Comparison of ENCODE assay signal across 11 cellular contexts in the genomic region with DNA sequence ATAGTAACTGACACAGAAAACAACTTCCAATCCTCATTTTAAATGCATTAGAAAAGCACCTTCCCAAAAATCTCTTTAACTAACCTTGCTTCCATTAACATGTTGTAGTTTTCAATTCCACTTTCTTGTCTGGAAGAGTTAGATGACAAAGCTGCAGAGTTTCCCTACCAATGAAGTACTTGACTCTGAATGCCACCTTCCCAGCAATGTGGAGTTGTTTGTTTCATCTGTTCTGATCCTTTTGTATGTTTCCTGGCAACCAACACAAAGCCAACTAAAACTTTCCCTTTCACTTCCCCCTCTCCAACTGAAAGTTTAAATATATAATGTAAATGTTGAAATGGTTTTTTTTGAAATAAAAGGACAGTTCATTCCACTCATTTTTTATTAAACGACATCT. TPM values are rescaled to one million over a fixed set of nuclear protein-coding genes. Genes with fewer than 3 reads are reported as not detected.
DNase-seq lines count a peak whose midpoint lies in the region; ATAC-seq and TF ChIP-seq lines count a peak whose summit lies in the region.
"Had no signal": no experiment of that assay in that cellular context is flagged by ENCODE, and none has a peak within 500 bp of the region (broad histone marks: within the 10 kb centered on the region; RNA-seq: fewer than 3 reads in every experiment).

A gene (minus strand): TSS at position 193 of the 400 bp plus-strand sequence. CDS start 517 bp downstream, outside the sequence.

- no peaks in the 10 kb centered on the region for H3K9me3 Mint-ChIP-seq in Calu3 (ENCODE audit: low read depth, unreplicated experiment)

- no peaks in the 10 kb centered on the region for H3K4me1 Mint-ChIP-seq in Calu3 (ENCODE audit: low read depth, unreplicated experiment)

- in situ Hi-C loops in G401 (cut with HindIII; ENCODE audit: low sequenced_read_pairs) = no loop called here

- DNase-seq in G401 (ENCODE audit: low spot score) (peak; percentile 3), SIG-M5 treated with dmso at 0.1 percent for 504 hours (lab: John Stamatoyannopoulos, UW; ENCODE audit: unreplicated experiment) (peak; percentile 91), Calu3 (no peak)
- no peak for DNase-seq in stimulated activated CD4-positive, alpha-beta T cell treated with anti-CD3 and anti-CD28 coated beads, Interleukin-15, amount 100 ng/mL, for 24 hours
- DNase-seq in activated CD4-positive, alpha-beta T cell treated with anti-CD3 and anti-CD28 coated beads for 1 hour = no peak
- DNase-seq: DMS 273 treated with DMSO at 0.1 percent for 48 hours, left colon had no signal

- H3K27ac ChIP-seq in layer of hippocampus (ENCODE audit: low read depth, low read length) = peak within 1 kb of the TSS; percentile 50
- H3K27ac ChIP-seq: cardiac muscle cell had no signal

- intact Hi-C loops in Calu3 (cut with micrococcal nuclease; ENCODE audit: unreplicated experiment) = no loop called here

- TF ChIP-seq CTCF in Calu3 (IDR thresholded peaks at IDR 0.05; ENCODE audit: unreplicated experiment) = no peak

- ATAC-seq in HG03159 (IDR thresholded peaks at IDR 0.05; ENCODE audit: unreplicated experiment) = peak; percentile 70
- no peak for ATAC-seq in HG03565 (IDR thresholded peaks at IDR 0.05; ENCODE audit: unreplicated experiment)
- ATAC-seq: left colon had no signal

- no peak within 1 kb of the TSS for H3K27ac Mint-ChIP-seq in Calu3 (ENCODE audit: unreplicated experiment)

- H3K27me3 ChIP-seq in layer of hippocampus (ENCODE audit: control insufficient read depth, insufficient read depth, low read length) = no peaks in the 10 kb centered on the region
- H3K27me3 ChIP-seq: cardiac muscle cell had no signal

- no peak within 1 kb of the TSS for H3K4me3 Mint-ChIP-seq in Calu3 (ENCODE audit: low read depth, unreplicated experiment)

- BruUV-seq in Calu3 (replicated peaks; lab: Mats Ljungman, UMichigan) = no TSS peak

- CTCF ChIA-PET in Calu3 (lab: Charles Lee) = interaction anchor here (1.0 kb wide), 1 partner anchor 273 kb away, joined by 3 read pairs; a partner anchor contains a TSS

- H3K36me3 Mint-ChIP-seq in Calu3 (ENCODE audit: insufficient read depth, unreplicated experiment) = no peaks in the 10 kb centered on the region

- no peaks in the 10 kb centered on the region for H3K27me3 Mint-ChIP-seq in Calu3 (ENCODE audit: unreplicated experiment)

RNA-seq across cellular contexts. Expression of the gene that starts here (rescaled TPM):
- not detected in 2 replicates for total RNA-seq in G401 (2014; rRNA removed; shearing (Covaris generic))
- 1.4 and 2.2 TPM in 2 replicates for total RNA-seq in Calu3 (2022)

Comparison
In these comparisons a context has a peak if more than half of its experiments do, and no peak if none do; other contexts are left out.
1. Peak in DNase-seq in G401; RNA of the gene not detected or under 1 TPM.